Comparison of ENCODE assay signal across 16 cellular contexts in the genomic region with DNA sequence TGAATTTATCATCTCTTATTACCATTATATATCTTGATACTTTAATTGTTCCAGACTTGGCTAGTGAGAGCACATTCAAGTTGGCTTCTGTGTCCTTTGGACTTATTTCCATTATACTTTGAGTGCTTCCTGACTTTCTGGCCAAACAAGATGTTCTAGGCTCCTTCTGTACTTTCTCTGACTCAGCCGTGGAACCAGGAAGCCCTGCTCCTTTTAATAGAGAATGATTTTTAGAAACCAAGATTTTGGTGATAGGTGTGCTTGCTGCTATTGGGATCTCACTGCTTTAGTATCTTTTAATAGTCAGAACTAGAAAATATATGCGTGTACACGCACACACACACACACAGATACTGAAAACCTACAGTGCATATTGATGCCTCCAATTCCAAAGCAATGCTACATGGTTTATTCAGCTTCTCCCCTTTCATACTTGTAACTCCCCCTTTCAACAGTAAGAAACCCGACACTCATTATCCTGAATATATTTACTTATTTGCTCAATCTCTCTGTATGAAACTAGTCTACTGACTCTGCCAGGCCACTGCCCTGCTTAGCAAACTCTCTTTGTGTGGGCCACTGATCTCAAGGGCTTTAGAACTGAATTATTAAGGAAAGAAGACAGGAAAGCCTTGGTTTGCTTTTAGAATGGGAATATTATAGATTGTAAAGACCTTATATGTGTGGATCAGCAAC. TPM values are rescaled to one million over a fixed set of nuclear protein-coding genes. Genes with fewer than 3 reads are reported as not detected.
DNase-seq lines count a peak whose midpoint lies in the region; ATAC-seq and TF ChIP-seq lines count a peak whose summit lies in the region.
"Had no signal": no experiment of that assay in that cellular context is flagged by ENCODE, and none has a peak within 500 bp of the region (broad histone marks: within the 10 kb centered on the region; RNA-seq: fewer than 3 reads in every experiment).

No MANE protein-coding gene starts in this region.

- H3K36me3 Mint-ChIP-seq in IgD-negative memory B cell, result peaks cover 6% of the 10 kb centered on the region
- H3K36me3 Mint-ChIP-seq: activated naive CD4-positive, alpha-beta T cell treated with anti-CD3 and anti-CD28 coated beads, Interleukin-2, amount 10 ng/mL, durations not matched to agents 7 days and 5 days; T-cell had no signal

- H3K27me3 Mint-ChIP-seq in IgD-negative memory B cell, result no peaks in the 10 kb centered on the region
- H3K27me3 Mint-ChIP-seq: activated B cell treated with CpG ODN at 0.5 μM for 24 hours, T-cell had no signal

- H3K27ac ChIP-seq in 22Rv1 (peak overlapping the region; percentile 27), PC-9 (peak overlapping the region; percentile 96)
- H3K27ac ChIP-seq: thoracic aorta had no signal

- peaks cover 38% of the 10 kb centered on the region for H3F3A ChIP-seq in PC-9 (ENCODE audit: insufficient read depth, low read depth)

- H3K36me3 ChIP-seq in PC-9 (ENCODE audit: low read depth), result no peaks in the 10 kb centered on the region
- H3K36me3 ChIP-seq: thoracic aorta had no signal

- H3K4me2 ChIP-seq in PC-9, result peak overlapping the region; percentile 55

- H3K4me3 ChIP-seq in PC-9, result peak overlapping the region; percentile 19; the same call in 1 of the 2 replicates
- H3K4me3 ChIP-seq: lung, thoracic aorta had no signal

- DNase-seq in PC-9 (peak; percentile 11 to 96), left colon (no peak), A172 (ENCODE audit: low spot score) (no peak)
- DNase-seq: activated B cell treated with CpG ODN at 0.5 μM for 24 hours; activated naive CD4-positive, alpha-beta T cell treated with anti-CD3 and anti-CD28 coated beads, Interleukin-2, amount 10 ng/mL, durations not matched to agents 7 days and 5 days; caudate nucleus; NCI-H1694 treated with DMSO at 0.1 percent for 48 hours; T-cell had no signal

- H2AFZ ChIP-seq in PC-9, result no peak overlapping the region; the same call in 1 of the 2 replicates

- ATAC-seq in left colon, result peak; percentile 93
- ATAC-seq in GM21447 (IDR thresholded peaks at IDR 0.05; ENCODE audit: unreplicated experiment), result no peak
- no peak for ATAC-seq in GM21526 (IDR thresholded peaks at IDR 0.05; ENCODE audit: low FRiP score, unreplicated experiment)
- no peak for ATAC-seq in GM21360 (IDR thresholded peaks at IDR 0.05; ENCODE audit: unreplicated experiment)
- ATAC-seq: Panc1, T-cell had no signal

- H3K4me1 Mint-ChIP-seq in IgD-negative memory B cell, result peaks cover 20 to 35% (median 33%) of the 10 kb centered on the region in 3 donors
- H3K4me1 Mint-ChIP-seq: activated naive CD4-positive, alpha-beta T cell treated with anti-CD3 and anti-CD28 coated beads, Interleukin-2, amount 10 ng/mL, durations not matched to agents 7 days and 5 days had no signal

- CTCF ChIA-PET in PC-9 (lab: Charles Lee), result no interaction called here

- H3K27ac Mint-ChIP-seq in IgD-negative memory B cell, result peak overlapping the region in 2 of 3 donors; percentile 18 to 48
- H3K27ac Mint-ChIP-seq: activated B cell treated with CpG ODN at 0.5 μM for 24 hours; activated naive CD4-positive, alpha-beta T cell treated with anti-CD3 and anti-CD28 coated beads, Interleukin-2, amount 10 ng/mL, durations not matched to agents 7 days and 5 days; T-cell had no signal

- peaks cover 17% of the 10 kb centered on the region; the same call in 1 of the 2 replicates for H3K9me3 ChIP-seq in PC-9 (ENCODE audit: insufficient read depth, low read depth)
- H3K9me3 ChIP-seq: thoracic aorta had no signal

- H3K27me3 ChIP-seq in PC-9 (ENCODE audit: insufficient read depth, low read depth), result no peaks in the 10 kb centered on the region

- H3K4me3 Mint-ChIP-seq in IgD-negative memory B cell, result no peak overlapping the region
- H3K4me3 Mint-ChIP-seq: activated B cell treated with CpG ODN at 0.5 μM for 24 hours; activated naive CD4-positive, alpha-beta T cell treated with anti-CD3 and anti-CD28 coated beads, Interleukin-2, amount 10 ng/mL, durations not matched to agents 7 days and 5 days; T-cell had no signal

- H3K79me2 ChIP-seq in PC-9 (ENCODE audit: low read depth), result peaks cover 5% of the 10 kb centered on the region; the same call in 1 of the 2 replicates

- no peaks in the 10 kb centered on the region for H3K9me2 ChIP-seq in PC-9 (ENCODE audit: insufficient read depth)

- H3K4me1 ChIP-seq in PC-9 (replicated peaks; ENCODE audit: insufficient read depth), result peaks cover 74% of the 10 kb centered on the region

- POLR2A ChIA-PET in PC-9 (lab: Charles Lee; ENCODE audit: unreplicated experiment), result no interaction called here

- TF ChIP-seq CTCF in 22Rv1 (IDR thresholded peaks at IDR 0.05) (no peak), PC-9 (conservative IDR thresholded peaks at IDR 0.05) (no peak)

- intact Hi-C loops in PC-9 (cut with micrococcal nuclease; ENCODE audit: unreplicated experiment), result no loop called here
- intact Hi-C loops in left colon (cut with DNase I, micrococcal nuclease), result no loop called here

- H3K9me3 Mint-ChIP-seq in IgD-negative memory B cell, result peaks cover 0 to 2% (median 0%) of the 10 kb centered on the region in 3 donors
- H3K9me3 Mint-ChIP-seq: activated B cell treated with CpG ODN at 0.5 μM for 24 hours; activated naive CD4-positive, alpha-beta T cell treated with anti-CD3 and anti-CD28 coated beads, Interleukin-2, amount 10 ng/mL, durations not matched to agents 7 days and 5 days; T-cell had no signal

- BruUV-seq in PC-9 (replicated peaks; lab: Mats Ljungman, UMichigan), result no TSS peak

- H4K20me1 ChIP-seq in PC-9 (ENCODE audit: insufficient read depth), result no peaks in the 10 kb centered on the region

RNA-seq across cellular contexts. Expression of a gene that starts 42.7 kb away (rescaled TPM):
- polyA plus RNA-seq in IgD-negative memory B cell, result 588 TPM
- 231 and 240 TPM in 2 replicates for total RNA-seq in PC-9 (2021)
- 100 to 1,000 TPM; 368 to 492 TPM for total RNA-seq in left colon
- 446 and 456 TPM in 2 replicates for total RNA-seq in A172 (2014; rRNA removed; shearing (Covaris generic))

Comparison
In these comparisons a context has a peak if more than half of its experiments do, and no peak if none do; other contexts are left out.
1. DNase-seq: peak in PC-9 (2 of 2); none in left colon (0 of 2) and A172 (single experiment).